8 cellular contexts compared by ENCODE assay signal in genomic region chr4:110211007-110211769, GRCh38. TPM values are rescaled to one million over a fixed set of nuclear protein-coding genes. Genes with fewer than 3 reads are reported as not detected.
DNase-seq lines count a peak whose midpoint lies in the region; ATAC-seq, FAIRE-seq and TF ChIP-seq lines count a peak whose summit lies in the region.

No MANE protein-coding gene starts in this region.

- no peaks in the 10 kb centered on the region for H3K4me1 ChIP-seq in CD4-positive, alpha-beta memory T cell (ENCODE audit: insufficient read depth, low read length)
- H3K4me1 ChIP-seq in adipocyte (ENCODE audit: control insufficient read depth, insufficient read depth, low read length) (peaks cover 20% of the 10 kb centered on the region), hepatocyte (ENCODE audit: insufficient read depth) (no peaks in the 10 kb centered on the region)

- H3K27ac ChIP-seq in CD4-positive, alpha-beta memory T cell (ENCODE audit: low read depth, low read length), result no peak overlapping the region
- H3K27ac ChIP-seq in hepatocyte, result no peak overlapping the region

- FAIRE-seq in GM18507 (lab: Jason Lieb, UNC), result peak; percentile 82

- H3K27me3 Mint-ChIP-seq in CD4-positive, alpha-beta memory T cell, result peaks cover 2 to 3% of the 10 kb centered on the region in 2 donors

- no peak overlapping the region for H3K4me3 ChIP-seq in CD4-positive, alpha-beta memory T cell (ENCODE audit: low read length in 2 of 2)
- H3K4me3 ChIP-seq in adipocyte (ENCODE audit: low read length), result no peak overlapping the region
- H3K4me3 ChIP-seq in hepatocyte, result no peak overlapping the region

- CTCF ChIA-PET in CD4-positive, alpha-beta memory T cell (lab: Charles Lee; ENCODE audit: partially characterized antibody), result interaction anchor here (1.0 to 11.2 kb wide), 11 partner anchors 11 to 301 kb away, joined by 3 to 179 read pairs (median 3); partner anchors contain the start of gene ELOVL6

- H4K20me1 ChIP-seq in hepatocyte (ENCODE audit: insufficient read depth, poor library complexity, severe bottlenecking), result no peaks in the 10 kb centered on the region

- 85% methylated on average over 13 of the region's 13 CpGs for WGBS in hepatocyte (ENCODE audit: low lambda C conversion rate, missing lambda C conversion rate)

- H3K36me3 ChIP-seq in CD4-positive, alpha-beta memory T cell (ENCODE audit: insufficient read depth, low read length), result no peaks in the 10 kb centered on the region
- H3K36me3 ChIP-seq in adipocyte (ENCODE audit: control insufficient read depth, insufficient read depth, low read length, severe bottlenecking) (no peaks in the 10 kb centered on the region), hepatocyte (replicated peaks; ENCODE audit: insufficient read depth, low read depth) (no peaks in the 10 kb centered on the region)

- H3K4me3 Mint-ChIP-seq in CD4-positive, alpha-beta memory T cell, result peak overlapping the region in 3 of 8 donors; percentile 35 to 49 (median 36)

- H3K9ac ChIP-seq in adipocyte (ENCODE audit: low read length), result no peak overlapping the region

- H3K36me3 Mint-ChIP-seq in CD4-positive, alpha-beta memory T cell, result no peaks in the 10 kb centered on the region

- no peaks in the 10 kb centered on the region for H3K9me2 ChIP-seq in hepatocyte (replicated peaks; ENCODE audit: insufficient read depth)

- peak; percentile 63 for TF ChIP-seq CTCF in hepatocyte (IDR thresholded peaks at IDR 0.05; ENCODE audit: poor library complexity)

- H3K79me2 ChIP-seq in hepatocyte, result no peaks in the 10 kb centered on the region

- POLR2A ChIA-PET in CD4-positive, alpha-beta memory T cell (lab: Charles Lee; ENCODE audit: partially characterized antibody), result interaction anchor here (1.0 kb wide), 1 partner anchor 14 kb away, joined by 4 read pairs; no protein-coding TSS in a partner anchor

- no peaks in the 10 kb centered on the region for H3K9me3 Mint-ChIP-seq in CD4-positive, alpha-beta memory T cell

- H3K4me2 ChIP-seq in hepatocyte, result no peak overlapping the region

- H3K9me3 ChIP-seq in CD4-positive, alpha-beta memory T cell (ENCODE audit: control insufficient read depth in 1 of 2, low read length in 2 of 2), result no peaks in the 10 kb centered on the region
- H3K9me3 ChIP-seq in adipocyte (ENCODE audit: control insufficient read depth, low read length), result no peaks in the 10 kb centered on the region
- H3K9me3 ChIP-seq in hepatocyte (ENCODE audit: low read depth), result no peaks in the 10 kb centered on the region

- intact Hi-C loops in CD4-positive, alpha-beta memory T cell (cut with micrococcal nuclease), result loop anchor here (1.0 to 5.0 kb wide), 3 partner anchors 161 to 306 kb away; no protein-coding TSS in a partner anchor

- H3K27ac Mint-ChIP-seq in CD4-positive, alpha-beta memory T cell, result no peak overlapping the region

- no peaks in the 10 kb centered on the region for H3K27me3 ChIP-seq in CD4-positive, alpha-beta memory T cell (ENCODE audit: insufficient read depth, low read length)
- H3K27me3 ChIP-seq in adipocyte (replicated peaks; ENCODE audit: control insufficient read depth, insufficient read depth, low read length) (no peaks in the 10 kb centered on the region), hepatocyte (no peaks in the 10 kb centered on the region)

- peak in 4 of 5 donors; percentile 39 to 48 (median 43) for DNase-seq in CD4-positive, alpha-beta memory T cell
- no peak for DNase-seq in GM18507 (ENCODE audit: extremely low spot score, insufficient read length, low read depth)
- peak; percentile 2 for DNase-seq in NCI-H510A (lab: John Stamatoyannopoulos, UW)
- peak; percentile 76 for DNase-seq in adipocyte (ENCODE audit: low read depth)
- DNase-seq in hepatocyte (ENCODE audit: low spot score), result peak; percentile 48
- peak; percentile 68 for DNase-seq in superior temporal gyrus (ENCODE audit: extremely low spot score)
- DNase-seq in HK-2 (ENCODE audit: unreplicated experiment), result no peak

- peak; percentile 90 for ATAC-seq in HG02885 (IDR thresholded peaks at IDR 0.05; ENCODE audit: poor library complexity, unreplicated experiment)

- H3K4me1 Mint-ChIP-seq in CD4-positive, alpha-beta memory T cell, result peaks cover 0 to 5% (median 3%) of the 10 kb centered on the region in 4 donors

- no peak overlapping the region for H2AFZ ChIP-seq in hepatocyte

RNA-seq across cellular contexts. Expression of gene ELOVL6, which starts 12.8 kb away (rescaled TPM):
- 1 to 10 TPM; 3.3 to 3.4 TPM for total RNA-seq in CD4-positive, alpha-beta memory T cell
- polyA plus RNA-seq in CD4-positive, alpha-beta memory T cell, result 1 to 10 TPM; 1.1 to 1.3 TPM
- 18.1 and 19.8 TPM in 2 replicates for total RNA-seq in hepatocyte
- 12.8 and 14.4 TPM in 2 replicates for polyA plus RNA-seq in hepatocyte

Comparison
In these comparisons a context has a peak if more than half of its experiments do, and no peak if none do; other contexts are left out.
1. DNase-seq: peak in CD4-positive, alpha-beta memory T cell (4 of 5), NCI-H510A (single experiment), adipocyte (single experiment), hepatocyte (single experiment) and superior temporal gyrus (single experiment); none in GM18507 (single experiment) and HK-2 (single experiment).